ENCODE assay signal across 7 cellular contexts in genomic region chr7:66655826-66656500, GRCh38. TPM values are rescaled to one million over a fixed set of nuclear protein-coding genes. Genes with fewer than 3 reads are reported as not detected.
DNase-seq lines count a peak whose midpoint lies in the region; ATAC-seq, FAIRE-seq and TF ChIP-seq lines count a peak whose summit lies in the region.
"Not testable (repeated sequence)": the region's sequence is repeated elsewhere in the genome, so short reads cannot be mapped to it uniquely, and the experiment has no call there.

No MANE protein-coding gene starts in this region.

- H3K36me3 ChIP-seq in MG63; astrocyte (ENCODE audit: insufficient read depth, low read length): not testable (repeated sequence)

- POLR2A ChIA-PET in activated B cell treated with CpG ODN at 0.5 μM for 24 hours (lab: Charles Lee), result not testable (repeated sequence)

- H2AFZ ChIP-seq in astrocyte (ENCODE audit: low read depth, low read length), result not testable (repeated sequence)

- H3K4me1 Mint-ChIP-seq in activated B cell treated with CpG ODN at 0.5 μM for 24 hours (peaks cover 30% of the 10 kb centered on the region), immature natural killer cell (peaks cover 19 to 23% of the 10 kb centered on the region in 2 donors)
- not testable (repeated sequence) for H3K4me1 Mint-ChIP-seq in astrocyte (ENCODE audit: low read depth, unreplicated experiment); progenitor cell of endocrine pancreas (ENCODE audit: low read depth)

- H3K4me1 ChIP-seq in astrocyte (ENCODE audit: insufficient read depth, low read length), result not testable (repeated sequence)

- not testable (repeated sequence) for H3K27ac Mint-ChIP-seq in activated B cell treated with CpG ODN at 0.5 μM for 24 hours
- H3K27ac Mint-ChIP-seq in astrocyte (ENCODE audit: unreplicated experiment) (peak overlapping the region; percentile 82), immature natural killer cell (peak overlapping the region in 3 of 6 donors; percentile 6 to 73 (median 57)), progenitor cell of endocrine pancreas (peak overlapping the region; percentile 69)

- peak overlapping the region; percentile 90 for H3K9ac ChIP-seq in astrocyte (ENCODE audit: low read length)

- not testable (repeated sequence) for H3K9me3 ChIP-seq in MG63; astrocyte (ENCODE audit: insufficient read depth, low read depth, low read length)

- not testable (repeated sequence) for FAIRE-seq in astrocyte (lab: Jason Lieb, UNC)

- DNase-seq in ELR (ENCODE audit: low read depth), result peak; percentile 74
- peak; percentile 39 for DNase-seq in MG63
- DNase-seq in activated B cell treated with CpG ODN at 0.5 μM for 24 hours; epithelial cell of proximal tubule (ENCODE audit: low read depth); immature natural killer cell; progenitor cell of endocrine pancreas (ENCODE audit: low spot score, unreplicated experiment): not testable (repeated sequence)
- DNase-seq in astrocyte (ENCODE audit: low read depth), result peak; percentile 62

- H3K4me3 ChIP-seq in MG63 (peak overlapping the region; percentile 66), astrocyte (ENCODE audit: insufficient read depth, low read depth, low read length) (peak overlapping the region; percentile 90), epithelial cell of proximal tubule (ENCODE audit: low read depth, low read length) (peak overlapping the region; percentile 74)

- intact Hi-C loops in activated B cell treated with CpG ODN at 0.5 μM for 24 hours (cut with micrococcal nuclease), result loop anchor here (2.0 kb wide), 1 partner anchor 341 kb away; the partner anchor contains the start of gene TYW1

- H3K79me2 ChIP-seq in astrocyte (ENCODE audit: insufficient read depth, low read length), result peaks cover 63% of the 10 kb centered on the region

- peak overlapping the region; percentile 96 for H3K4me2 ChIP-seq in astrocyte (ENCODE audit: low read length)

- not testable (repeated sequence) for H3K27me3 ChIP-seq in MG63; astrocyte (ENCODE audit: insufficient read depth, low read length)

- H3K27ac ChIP-seq in astrocyte (ENCODE audit: low read depth, low read length), result peak overlapping the region; percentile 25

- not testable (repeated sequence) for H3K27me3 Mint-ChIP-seq in activated B cell treated with CpG ODN at 0.5 μM for 24 hours; astrocyte (ENCODE audit: low read depth, unreplicated experiment); progenitor cell of endocrine pancreas
- peaks cover 10 to 12% (median 11%) of the 10 kb centered on the region in 3 donors for H3K27me3 Mint-ChIP-seq in immature natural killer cell (ENCODE audit: low read depth in 3 of 3)

- H3K4me3 Mint-ChIP-seq in activated B cell treated with CpG ODN at 0.5 μM for 24 hours (peak overlapping the region; percentile 12), astrocyte (ENCODE audit: unreplicated experiment) (peak overlapping the region; percentile 93), immature natural killer cell (peak overlapping the region; percentile 29 to 97 (median 40)), progenitor cell of endocrine pancreas (ENCODE audit: low read depth) (peak overlapping the region; percentile 96)

- not testable (repeated sequence) for ATAC-seq in activated B cell treated with CpG ODN at 0.5 μM for 24 hours (ENCODE audit: low read depth)

- TF ChIP-seq CTCF in activated B cell treated with CpG ODN at 0.5 μM for 24 hours (IDR thresholded peaks at IDR 0.05); astrocyte (IDR thresholded peaks at IDR 0.05; ENCODE audit: insufficient read depth, low read depth, low read length); epithelial cell of proximal tubule (conservative IDR thresholded peaks at IDR 0.05; ENCODE audit: low read depth, low read length); progenitor cell of endocrine pancreas (IDR thresholded peaks at IDR 0.05; ENCODE audit: unreplicated experiment): not testable (repeated sequence)

- H3K36me3 Mint-ChIP-seq in activated B cell treated with CpG ODN at 0.5 μM for 24 hours (ENCODE audit: low read depth) (peaks cover 12% of the 10 kb centered on the region), astrocyte (ENCODE audit: low read depth, unreplicated experiment) (peaks cover 10% of the 10 kb centered on the region)
- H3K36me3 Mint-ChIP-seq in immature natural killer cell; progenitor cell of endocrine pancreas (ENCODE audit: insufficient read depth): not testable (repeated sequence)

- not testable (repeated sequence) for H3K9me3 Mint-ChIP-seq in activated B cell treated with CpG ODN at 0.5 μM for 24 hours; astrocyte (ENCODE audit: unreplicated experiment); immature natural killer cell; progenitor cell of endocrine pancreas (ENCODE audit: low read depth)

- not testable (repeated sequence) for H4K20me1 ChIP-seq in astrocyte (ENCODE audit: insufficient read depth, low read length)

- CTCF ChIA-PET in activated B cell treated with CpG ODN at 0.5 μM for 24 hours (lab: Charles Lee), result not testable (repeated sequence)

RNA-seq across cellular contexts. Expression of gene KCTD7, which starts 27.3 kb away (rescaled TPM):
- 3.0 and 18.5 TPM in 2 replicates for total RNA-seq in MG63 (2014; rRNA removed; shearing (Covaris generic); ENCODE audit: low replicate concordance)
- total RNA-seq in activated B cell treated with CpG ODN at 0.5 μM for 24 hours (12.8 and 13.2 TPM in 2 replicates), astrocyte (11.6 and 12.8 TPM in 2 replicates), epithelial cell of proximal tubule (4.1 and 8.3 TPM in 2 replicates), progenitor cell of endocrine pancreas (8.5 and 12.3 TPM in 2 replicates)
- polyA plus RNA-seq in immature natural killer cell, result 10 to 100 TPM in 1 of 3 donors, 1 to 10 TPM in 2; 4.4 to 20.7 (median 7.5) TPM

Comparison
In these comparisons a context has a peak if more than half of its experiments do, and no peak if none do; other contexts are left out.
1. H3K4me3 Mint-ChIP-seq: peak in every context shown above with its lines; median percentile 96 in progenitor cell of endocrine pancreas; 93 in astrocyte; 40 in immature natural killer cell; 12 in activated B cell treated with CpG ODN at 0.5 μM for 24 hours.